In the genomic region with DNA sequence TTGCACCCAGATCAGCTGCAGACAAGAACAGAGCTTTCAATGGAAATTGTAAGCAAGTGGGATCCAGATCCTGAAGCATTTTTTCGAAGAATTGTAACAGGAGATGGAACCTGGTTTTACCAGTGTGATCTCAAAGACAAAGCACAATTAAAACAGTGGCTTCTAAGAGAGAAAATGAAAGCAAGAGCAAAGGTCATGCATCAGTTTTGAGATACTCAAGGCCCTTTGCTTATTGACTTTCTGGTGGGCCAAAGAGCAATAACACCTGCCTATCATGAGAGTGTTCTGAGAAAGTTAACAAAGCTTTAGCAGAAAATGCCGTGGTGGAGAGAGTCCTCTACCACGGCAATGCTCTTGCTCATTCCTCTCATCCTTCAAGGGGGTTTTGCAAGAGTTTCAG, we compare ENCODE assay signal across 30 cellular contexts.
"Had no signal": no experiment of that assay in that cellular context is flagged by ENCODE, and none has a peak within 500 bp of the region (broad histone marks: within the 10 kb centered on the region; RNA-seq: fewer than 3 reads in every experiment).

No MANE protein-coding gene starts in this region.

- H3K4me3 ChIP-seq: esophagus muscularis mucosa, heart left ventricle, pancreas, prostate gland, stomach, tibial artery, upper lobe of right lung had no signal

- H3K27me3 Mint-ChIP-seq: stimulated activated naive B cell treated with anti-CD40 and anti-IgM and Interleukin-4, amounts not matched to agents 10 μg/mL and 1 μg/mL and 100 μg/mL, for 72 hours had no signal

- H3K4me1 Mint-ChIP-seq: central memory CD8-positive, alpha-beta T cell; memory B cell; stimulated activated naive B cell treated with anti-CD40 and anti-IgM and Interleukin-4, amounts not matched to agents 10 μg/mL and 1 μg/mL and 100 μg/mL, for 72 hours had no signal

- H3K4me3 Mint-ChIP-seq: activated CD4-positive, alpha-beta T cell treated with anti-CD3 and anti-CD28 coated beads, Interleukin-2, amount 10 ng/mL, durations not matched to agents 7 days and 5 days; activated CD8-positive, alpha-beta T cell treated with anti-CD3 and anti-CD28 coated beads for 36 hours; activated naive CD8-positive, alpha-beta T cell; activated T-cell treated with anti-CD3 and anti-CD28 coated beads, Interleukin-2, amount 50 U/mL, for 72 hours; central memory CD8-positive, alpha-beta T cell; memory B cell; naive thymus-derived CD4-positive, alpha-beta T cell; neural crest cell; stimulated activated naive B cell treated with anti-CD40 and anti-IgM and Interleukin-4, amounts not matched to agents 10 μg/mL and 1 μg/mL and 100 μg/mL, for 72 hours had no signal

- H3K36me3 ChIP-seq: esophagus muscularis mucosa, heart left ventricle, pancreas, prostate gland, stomach, tibial artery, upper lobe of right lung had no signal

- H3K9me3 Mint-ChIP-seq: activated CD4-positive, alpha-beta T cell treated with anti-CD3 and anti-CD28 coated beads, Interleukin-2, amount 10 ng/mL, durations not matched to agents 7 days and 5 days; activated CD8-positive, alpha-beta T cell treated with anti-CD3 and anti-CD28 coated beads for 36 hours; central memory CD8-positive, alpha-beta T cell; memory B cell; naive thymus-derived CD4-positive, alpha-beta T cell; neural crest cell had no signal

- ATAC-seq: activated CD8-positive, alpha-beta T cell treated with anti-CD3 and anti-CD28 coated beads for 36 hours; activated T-cell treated with anti-CD3 and anti-CD28 coated beads, Interleukin-2, amount 50 U/mL, for 72 hours; foreskin keratinocyte; heart left ventricle; naive thymus-derived CD4-positive, alpha-beta T cell; pancreas; stimulated activated naive B cell treated with anti-CD40 and anti-IgM and Interleukin-4, amounts not matched to agents 10 μg/mL and 1 μg/mL and 100 μg/mL, for 72 hours; upper lobe of right lung had no signal

- H3K27ac Mint-ChIP-seq: activated CD4-positive, alpha-beta T cell treated with anti-CD3 and anti-CD28 coated beads, Interleukin-2, amount 10 ng/mL, durations not matched to agents 7 days and 5 days; activated CD8-positive, alpha-beta T cell treated with anti-CD3 and anti-CD28 coated beads for 36 hours; activated naive CD8-positive, alpha-beta T cell; activated T-cell treated with anti-CD3 and anti-CD28 coated beads, Interleukin-2, amount 50 U/mL, for 72 hours; memory B cell; naive thymus-derived CD4-positive, alpha-beta T cell; stimulated activated naive B cell treated with anti-CD40 and anti-IgM and Interleukin-4, amounts not matched to agents 10 μg/mL and 1 μg/mL and 100 μg/mL, for 72 hours had no signal

- H3K27me3 ChIP-seq: esophagus muscularis mucosa, foreskin keratinocyte, heart left ventricle, pancreas, stomach, tibial artery, upper lobe of right lung had no signal

- H3K4me1 ChIP-seq: esophagus muscularis mucosa, foreskin keratinocyte, pancreas, prostate gland, stomach, tibial artery, upper lobe of right lung had no signal

- H3K27ac ChIP-seq: esophagus muscularis mucosa, foreskin keratinocyte, heart left ventricle, pancreas, prostate gland, stomach, tibial artery, upper lobe of right lung had no signal

- DNase-seq: activated CD4-positive, alpha-beta T cell treated with anti-CD3 and anti-CD28 coated beads, Interleukin-2, amount 10 ng/mL, durations not matched to agents 7 days and 5 days; activated CD4-positive, CD25-positive, alpha-beta regulatory T cell treated with anti-CD3 and anti-CD28 coated beads, Interleukin-2, amount 50 U/mL, for 72 hours; activated CD8-positive, alpha-beta T cell treated with anti-CD3 and anti-CD28 coated beads for 36 hours; activated naive CD4-positive, alpha-beta T cell treated with Interleukin-2 at 50 U/mL for 16 hours; activated T-cell treated with anti-CD3 and anti-CD28 coated beads for 4 hours; activated T-cell treated with anti-CD3 and anti-CD28 coated beads, Interleukin-2, amount 50 U/mL, for 72 hours; anterior cingulate cortex; dermis blood vessel endothelial cell; effector CD4-positive, alpha-beta T cell; foreskin keratinocyte; heart left ventricle; midbrain; naive thymus-derived CD4-positive, alpha-beta T cell; nucleus accumbens; pancreas; retina; stimulated activated CD4-positive, alpha-beta T cell treated with anti-CD3 and anti-CD28 coated beads, Interleukin-15, amount 100 ng/mL, for 24 hours; stimulated activated CD4-positive, alpha-beta T cell treated with anti-CD3 and anti-CD28 coated beads, Interleukin-2, amount 100 ng/mL, for 24 hours; stimulated activated naive B cell treated with anti-CD40 and anti-IgM and Interleukin-4, amounts not matched to agents 10 μg/mL and 1 μg/mL and 100 μg/mL, for 72 hours; stomach; tibial artery; upper lobe of right lung had no signal

- H3K9me3 ChIP-seq: esophagus muscularis mucosa, heart left ventricle, pancreas, prostate gland, stomach, tibial artery, upper lobe of right lung had no signal

- H3K36me3 Mint-ChIP-seq: activated naive CD8-positive, alpha-beta T cell; memory B cell; stimulated activated naive B cell treated with anti-CD40 and anti-IgM and Interleukin-4, amounts not matched to agents 10 μg/mL and 1 μg/mL and 100 μg/mL, for 72 hours had no signal

- FAIRE-seq: bronchial epithelial cell, colon, pancreas had no signal
